ENCODE assay signal across 8 cellular contexts in the genomic region with DNA sequence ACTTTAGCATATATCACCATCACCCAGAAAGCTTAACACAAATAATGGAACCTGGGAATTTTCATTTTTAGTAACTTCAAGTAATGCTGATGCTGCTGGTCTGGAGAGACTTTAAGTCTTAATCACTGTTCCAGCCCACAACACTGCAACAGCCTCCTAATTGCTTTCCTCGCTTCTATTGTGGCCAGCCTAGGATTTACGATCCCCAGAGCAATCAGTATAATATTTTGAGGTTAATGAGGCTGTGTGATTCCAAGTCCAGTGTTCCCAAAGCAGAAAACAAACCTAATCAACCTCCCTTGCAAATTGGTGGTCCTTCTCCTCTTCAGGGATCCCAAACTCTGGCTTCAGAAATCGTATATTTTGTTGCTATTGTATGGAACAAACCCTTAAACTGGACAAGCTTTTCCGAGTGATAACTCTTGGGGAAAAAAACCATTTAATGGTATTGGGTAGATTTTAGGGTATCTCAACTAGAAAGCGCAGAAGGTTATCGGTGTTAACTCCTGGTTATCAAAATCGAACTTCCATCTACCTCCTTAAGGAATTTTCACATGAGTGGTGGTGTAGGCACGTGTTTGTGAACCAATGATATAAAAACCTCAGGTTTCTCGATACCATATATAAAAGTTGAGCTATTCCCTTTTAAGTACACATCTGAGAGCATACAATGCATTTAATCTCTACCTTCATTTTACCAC. TPM values are rescaled to one million over a fixed set of nuclear protein-coding genes. Genes with fewer than 3 reads are reported as not detected.
DNase-seq lines count a peak whose midpoint lies in the region; ATAC-seq and TF ChIP-seq lines count a peak whose summit lies in the region.

No MANE protein-coding gene starts in this region.

- TF ChIP-seq CTCF in brain (conservative IDR thresholded peaks at IDR 0.05) = no peak

- H2AFZ ChIP-seq in ACC112 (ENCODE audit: low read length, unreplicated experiment) = no peak overlapping the region

- H3K27me3 ChIP-seq in ACC112 (ENCODE audit: insufficient read depth, low read length) (no peaks in the 10 kb centered on the region), HUES48 (ENCODE audit: control insufficient read depth, insufficient read depth, low read length) (no peaks in the 10 kb centered on the region), mucosa of rectum (ENCODE audit: control insufficient read depth in 2 of 2, insufficient read depth in 2 of 2, low read length in 2 of 2) (no peaks in the 10 kb centered on the region)

- H3K36me3 ChIP-seq in ACC112 (ENCODE audit: insufficient read depth, low read length) (peaks cover 7% of the 10 kb centered on the region), HUES48 (ENCODE audit: control insufficient read depth, insufficient read depth, low read length) (0 out of 2 replicates have a peak, but pooled peaks cover 5% of the 10 kb centered on the region), mucosa of rectum (ENCODE audit: control insufficient read depth in 2 of 2, insufficient read depth in 2 of 2, low read length in 2 of 2) (peaks cover 0 to 2% of the 10 kb centered on the region in 2 donors)

- H3K4me1 ChIP-seq in ACC112 (ENCODE audit: control insufficient read depth, insufficient read depth, low read length, unreplicated experiment) = peaks cover 27% of the 10 kb centered on the region
- H3K4me1 ChIP-seq in HUES48 (ENCODE audit: control insufficient read depth, insufficient read depth, low read length) = peaks cover 46% of the 10 kb centered on the region
- peaks cover 19 to 24% of the 10 kb centered on the region in 2 donors for H3K4me1 ChIP-seq in mucosa of rectum (ENCODE audit: control insufficient read depth in 2 of 2, insufficient read depth in 2 of 2, low read length in 2 of 2)

- DNase-seq in GM19240 (ENCODE audit: insufficient read length, low spot score) = no peak
- no peak for DNase-seq in NCI-H1092 (lab: John Stamatoyannopoulos, UW)
- no peak for DNase-seq in activated CD4-positive, alpha-beta T cell treated with anti-CD3 and anti-CD28 coated beads for 1 hour

- no peaks in the 10 kb centered on the region for H3K9me3 Mint-ChIP-seq in brain

- no peaks in the 10 kb centered on the region for H3K27me3 Mint-ChIP-seq in brain

- peak overlapping the region; percentile 68 to 97 (median 91) for H3K27ac Mint-ChIP-seq in brain

- peaks cover 54% of the 10 kb centered on the region for H3K79me2 ChIP-seq in ACC112 (ENCODE audit: control insufficient read depth, insufficient read depth, low read length, unreplicated experiment)

- H3K9me3 ChIP-seq in HUES48 (ENCODE audit: control insufficient read depth, insufficient read depth, low read length) (no peaks in the 10 kb centered on the region), mucosa of rectum (ENCODE audit: control insufficient read depth in 2 of 2, low read length in 2 of 2) (no peaks in the 10 kb centered on the region)

- H3K9ac ChIP-seq in HUES48 (ENCODE audit: low read depth, low read length) (peak overlapping the region; percentile 99), mucosa of rectum (ENCODE audit: low read depth in 1 of 2, low read length in 2 of 2) (peak overlapping the region; percentile 71 to 72)

- H3K4me1 Mint-ChIP-seq in brain = peaks cover 56% of the 10 kb centered on the region

- H3K4me3 Mint-ChIP-seq in brain = peak overlapping the region; percentile 86 to 95 (median 88)

- peaks cover 12% of the 10 kb centered on the region for H3K36me3 Mint-ChIP-seq in brain

- H3K27ac ChIP-seq in ACC112 (ENCODE audit: low read depth, low read length) (peak overlapping the region; percentile 73), HUES48 (ENCODE audit: low read depth, low read length) (peak overlapping the region; percentile 87), mucosa of rectum (ENCODE audit: low read depth in 2 of 2, low read length in 2 of 2) (peak overlapping the region; percentile 71 to 84)

- H3K4me3 ChIP-seq in ACC112 (ENCODE audit: low read depth, low read length) (peak overlapping the region; percentile 100), HUES48 (ENCODE audit: low read depth, low read length) (peak overlapping the region; percentile 100), mucosa of rectum (ENCODE audit: low read length in 2 of 2) (peak overlapping the region; percentile 53 to 71)

- ATAC-seq in GM19351 (IDR thresholded peaks at IDR 0.05; ENCODE audit: unreplicated experiment) = no peak

RNA-seq across cellular contexts. Expression of a gene that starts 50.0 kb away (rescaled TPM):
- polyA plus RNA-seq in brain (ENCODE audit: insufficient read depth, low read depth, low replicate concordance) = 39.0 TPM
